ENCODE assay signal across 1 cellular context in the genomic region with DNA sequence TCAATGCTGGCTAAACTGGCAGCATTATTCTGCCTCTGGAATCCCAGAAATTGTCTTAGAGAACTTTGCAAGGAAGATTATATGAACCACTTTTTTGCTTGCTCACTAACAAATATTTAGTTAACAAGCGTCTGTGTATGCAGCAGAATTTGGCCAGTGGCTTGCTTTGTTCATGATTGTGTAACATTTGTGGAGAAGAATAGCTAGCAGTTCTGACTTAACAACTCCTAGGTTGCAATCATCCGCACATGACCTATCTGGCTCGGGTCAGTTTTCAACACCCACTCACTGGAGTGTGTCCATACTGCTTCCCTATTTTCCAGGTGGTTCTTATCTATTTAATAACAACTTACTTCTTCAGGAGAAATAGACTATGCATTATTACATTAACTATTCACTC.
TF ChIP-seq lines count a peak whose summit lies in the region.

No MANE protein-coding gene starts in this region.

TF ChIP-seq in IMR-90, 13 proteins besides CTCF, POLR2A, EP300 and RAD21:
- TF ChIP-seq BHLHE40 (IDR thresholded peaks at IDR 0.05; ENCODE audit: low read depth, low read length): peak; percentile 15; the same call in 1 of the 2 replicates
- TF ChIP-seq, protein P1, sequence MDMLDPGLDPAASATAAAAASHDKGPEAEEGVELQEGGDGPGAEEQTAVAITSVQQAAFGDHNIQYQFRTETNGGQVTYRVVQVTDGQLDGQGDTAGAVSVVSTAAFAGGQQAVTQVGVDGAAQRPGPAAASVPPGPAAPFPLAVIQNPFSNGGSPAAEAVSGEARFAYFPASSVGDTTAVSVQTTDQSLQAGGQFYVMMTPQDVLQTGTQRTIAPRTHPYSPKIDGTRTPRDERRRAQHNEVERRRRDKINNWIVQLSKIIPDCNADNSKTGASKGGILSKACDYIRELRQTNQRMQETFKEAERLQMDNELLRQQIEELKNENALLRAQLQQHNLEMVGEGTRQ (IDR thresholded peaks at IDR 0.05; ENCODE audit: low read depth, low read length): no peak
- peak; percentile 93 for TF ChIP-seq CEBPB (IDR thresholded peaks at IDR 0.05; ENCODE audit: low read depth, low read length)
